ENCODE assay signal across 8 cellular contexts in the genomic region with DNA sequence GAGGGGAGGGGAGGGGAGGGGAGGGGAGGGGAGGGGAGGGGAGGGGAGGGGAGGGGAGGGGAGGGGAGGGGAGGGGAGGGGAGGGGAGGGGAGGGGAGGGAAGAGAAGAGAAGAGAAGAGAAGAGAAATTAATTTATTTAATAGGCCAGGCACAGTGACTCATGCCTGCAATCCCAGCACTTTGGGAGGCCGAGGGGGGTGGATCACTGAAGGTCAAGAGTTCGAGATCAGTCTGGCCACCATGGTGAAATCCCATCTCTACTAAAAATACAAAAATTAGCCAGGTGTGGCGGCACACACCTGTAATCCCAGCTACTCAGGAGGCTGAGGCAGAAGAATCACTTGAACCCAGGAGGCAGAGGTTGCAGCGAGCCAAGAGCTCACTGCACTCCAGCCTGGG.
DNase-seq lines count a peak whose midpoint lies in the region; ATAC-seq, FAIRE-seq and TF ChIP-seq lines count a peak whose summit lies in the region.
"Not testable (repeated sequence)": the region's sequence is repeated elsewhere in the genome, so short reads cannot be mapped to it uniquely, and the experiment has no call there.

No MANE protein-coding gene starts in this region.

- not testable (repeated sequence) for H3K27me3 Mint-ChIP-seq in CD14-positive monocyte (ENCODE audit: low read depth in 3 of 3); stimulated activated naive B cell treated with anti-CD40 and anti-IgM and Interleukin-4, amounts not matched to agents 10 μg/mL and 1 μg/mL and 100 μg/mL, for 72 hours

- 94% methylated on average over 4 of the region's 4 CpGs for WGBS in HepG2 (ENCODE audit: low lambda C conversion rate)
- WGBS in trophoblast cell (ENCODE audit: extremely low coverage, insufficient coverage, insufficient read length): no CpG with 5 or more reads among the region's 4 CpGs

- not testable (repeated sequence) for H2BK12ac ChIP-seq in trophoblast cell (ENCODE audit: low read length)

- TF ChIP-seq EP300 in HepG2 (IDR thresholded peaks at IDR 0.05; ENCODE audit: low read depth in 2 of 2, low read length in 2 of 2); HepG2 (CRISPR knock-in tag; IDR thresholded peaks at IDR 0.05; ENCODE audit: borderline replicate concordance): not testable (repeated sequence)

- not testable (repeated sequence) for TF ChIP-seq RAD21 in HepG2 (CRISPR knock-in tag; IDR thresholded peaks at IDR 0.05)

- H2BK5ac ChIP-seq in trophoblast cell (ENCODE audit: low read depth, low read length, poor library complexity): not testable (repeated sequence)

- peaks cover 41 to 58% of the 10 kb centered on the region in 2 donors for H3K36me3 Mint-ChIP-seq in CD14-positive monocyte
- peaks cover 41 to 60% of the 10 kb centered on the region in 2 donors for H3K36me3 Mint-ChIP-seq in stimulated activated naive B cell treated with anti-CD40 and anti-IgM and Interleukin-4, amounts not matched to agents 10 μg/mL and 1 μg/mL and 100 μg/mL, for 72 hours

- H3K79me1 ChIP-seq in trophoblast cell (ENCODE audit: low read length): not testable (repeated sequence)

- H3K79me2 ChIP-seq in HepG2 (ENCODE audit: insufficient read depth, low read length): peaks cover 44% of the 10 kb centered on the region
- not testable (repeated sequence) for H3K79me2 ChIP-seq in trophoblast cell (ENCODE audit: control insufficient read depth, insufficient read depth, low read length, poor library complexity)

- ATAC-seq in HepG2; stimulated activated naive B cell treated with anti-CD40 and anti-IgM and Interleukin-4, amounts not matched to agents 10 μg/mL and 1 μg/mL and 100 μg/mL, for 72 hours (replicated peaks): not testable (repeated sequence)

- H3K4me1 ChIP-seq in HepG2 (ENCODE audit: insufficient read depth, low read length): peaks cover 31% of the 10 kb centered on the region
- H3K4me1 ChIP-seq in trophoblast cell (ENCODE audit: control insufficient read depth in 1 of 2, insufficient read depth in 2 of 2, low read length in 2 of 2): not testable (repeated sequence)

- not testable (repeated sequence) for H3K27ac ChIP-seq in WERI-Rb-1; brain microvascular endothelial cell; HepG2 (ENCODE audit: extremely low read length, insufficient read depth, low read length); trophoblast cell (ENCODE audit: low read depth, low read length)

- not testable (repeated sequence) for H3K27me3 ChIP-seq in WERI-Rb-1 (ENCODE audit: insufficient read depth, low read depth, severe bottlenecking); brain microvascular endothelial cell (replicated peaks); HepG2 (ENCODE audit: control insufficient read depth in 1 of 2, insufficient read depth in 2 of 2, low read length in 2 of 2); trophoblast cell (ENCODE audit: insufficient read depth, low read length)

- H2BK120ac ChIP-seq in trophoblast cell (ENCODE audit: insufficient read depth, low read length, poor library complexity): not testable (repeated sequence)

- H3K4me3 Mint-ChIP-seq in CD14-positive monocyte; stimulated activated naive B cell treated with anti-CD40 and anti-IgM and Interleukin-4, amounts not matched to agents 10 μg/mL and 1 μg/mL and 100 μg/mL, for 72 hours: not testable (repeated sequence)

- BruUV-seq in HepG2 (replicated peaks; lab: Mats Ljungman, UMichigan): not testable (repeated sequence)

- H4K8ac ChIP-seq in trophoblast cell (ENCODE audit: low read depth, low read length): not testable (repeated sequence)

- not testable (repeated sequence) for H4K91ac ChIP-seq in trophoblast cell (ENCODE audit: low read depth, low read length)

- not testable (repeated sequence) for H3K4me3 ChIP-seq in WERI-Rb-1 (ENCODE audit: low read depth, low read length); brain microvascular endothelial cell (ENCODE audit: low read depth, low read length); HepG2 (replicated peaks in 1 of 3; ENCODE audit: insufficient read depth in 1 of 3, low read depth in 2 of 3, low read length in 3 of 3); trophoblast cell (ENCODE audit: low read depth, low read length)

- not testable (repeated sequence) for FAIRE-seq in HepG2 (lab: Jason Lieb, UNC)

- H4K20me1 ChIP-seq in HepG2 (ENCODE audit: insufficient read depth, low read length): peaks cover 76% of the 10 kb centered on the region

- H3K4me2 ChIP-seq in HepG2 (ENCODE audit: low read depth, low read length); trophoblast cell (ENCODE audit: low read length): not testable (repeated sequence)

- H2AK5ac ChIP-seq in trophoblast cell (ENCODE audit: low read length): not testable (repeated sequence)

- H3K23ac ChIP-seq in trophoblast cell (ENCODE audit: low read length): not testable (repeated sequence)

- H3K4ac ChIP-seq in trophoblast cell (ENCODE audit: low read depth, low read length): peak overlapping the region; percentile 46

- not testable (repeated sequence) for H4K12ac ChIP-seq in trophoblast cell (ENCODE audit: low read depth, low read length)

- DNase-seq in CD14-positive monocyte (ENCODE audit: low spot score); HepG2 (ENCODE audit: low spot score); trophoblast cell; stimulated activated naive B cell treated with anti-CD40 and anti-IgM and Interleukin-4, amounts not matched to agents 10 μg/mL and 1 μg/mL and 100 μg/mL, for 72 hours: not testable (repeated sequence)
- peak; percentile 37 for DNase-seq in EH (ENCODE audit: low read depth)
- peak; percentile 58 for DNase-seq in M059J (ENCODE audit: low read depth)
- peak; percentile 11 for DNase-seq in WERI-Rb-1
- peak; percentile 20 for DNase-seq in brain microvascular endothelial cell

- H3K9ac ChIP-seq in HepG2 (ENCODE audit: insufficient read depth, low read depth, low read length); trophoblast cell (ENCODE audit: low read length): not testable (repeated sequence)

- in situ Hi-C loops in brain microvascular endothelial cell (cut with HindIII; ENCODE audit: low pct_ligation_motif_present, low sequenced_read_pairs); HepG2 (cut with HindIII; ENCODE audit: extremely low pct_ligation_motif_present, low pct_unique_long_range_greater_than_20kb): not testable (repeated sequence)

- intact Hi-C loops in CD14-positive monocyte (cut with micrococcal nuclease); HepG2 (cut with micrococcal nuclease; ENCODE audit: unreplicated experiment): not testable (repeated sequence)

- POLR2A ChIA-PET in HepG2 (lab: Yijun Ruan, JAX): not testable (repeated sequence)

- not testable (repeated sequence) for H2AFZ ChIP-seq in HepG2 (ENCODE audit: low read length); trophoblast cell (ENCODE audit: insufficient read depth, low read length, poor library complexity)

- H3K36me3 ChIP-seq in WERI-Rb-1: peaks cover 83% of the 10 kb centered on the region
- peaks cover 22% of the 10 kb centered on the region for H3K36me3 ChIP-seq in brain microvascular endothelial cell (replicated peaks)
- H3K36me3 ChIP-seq in HepG2 (replicated peaks in 1 of 2; ENCODE audit: control insufficient read depth in 1 of 2, insufficient read depth in 2 of 2, low read length in 2 of 2): peaks cover 15 to 56% of the 10 kb centered on the region in 2 experiments
- H3K36me3 ChIP-seq in trophoblast cell (ENCODE audit: control insufficient read depth in 1 of 2, insufficient read depth in 2 of 2, low read length in 2 of 2): peaks cover 17 to 18% of the 10 kb centered on the region in 2 experiments

- not testable (repeated sequence) for H3K14ac ChIP-seq in trophoblast cell (ENCODE audit: low read length)

- peak overlapping the region in 6 of 7 donors; percentile 61 to 90 (median 81) for H3K27ac Mint-ChIP-seq in CD14-positive monocyte
- H3K27ac Mint-ChIP-seq in stimulated activated naive B cell treated with anti-CD40 and anti-IgM and Interleukin-4, amounts not matched to agents 10 μg/mL and 1 μg/mL and 100 μg/mL, for 72 hours: peak overlapping the region; percentile 51

- not testable (repeated sequence) for H3K18ac ChIP-seq in trophoblast cell (ENCODE audit: low read length)

- CTCF ChIA-PET in HepG2 (lab: Yijun Ruan, JAX; ENCODE audit: low intra/inter-chr PET ratio, low total read pairs): not testable (repeated sequence)

- not testable (repeated sequence) for H3K9me3 ChIP-seq in WERI-Rb-1 (ENCODE audit: severe bottlenecking); HepG2 (ENCODE audit: low read length); trophoblast cell (ENCODE audit: insufficient read depth, low read depth, low read length)

- not testable (repeated sequence) for H3K9me3 Mint-ChIP-seq in CD14-positive monocyte; stimulated activated naive B cell treated with anti-CD40 and anti-IgM and Interleukin-4, amounts not matched to agents 10 μg/mL and 1 μg/mL and 100 μg/mL, for 72 hours

- TF ChIP-seq POLR2A in HepG2 (IDR thresholded peaks at IDR 0.05; ENCODE audit: insufficient read depth in 1 of 2, low read depth in 2 of 2, low read length in 2 of 2): not testable (repeated sequence)

- TF ChIP-seq CTCF in CD14-positive monocyte (IDR thresholded peaks at IDR 0.05); WERI-Rb-1 (IDR thresholded peaks at IDR 0.05; ENCODE audit: low read depth, low read length); brain microvascular endothelial cell (IDR thresholded peaks at IDR 0.05; ENCODE audit: low read depth, low read length, missing control alignments); HepG2 (CRISPR knock-in tag; IDR thresholded peaks at IDR 0.05): not testable (repeated sequence)

- peaks cover 38% of the 10 kb centered on the region for H3K4me1 Mint-ChIP-seq in CD14-positive monocyte
- peaks cover 18 to 44% of the 10 kb centered on the region in 2 donors for H3K4me1 Mint-ChIP-seq in stimulated activated naive B cell treated with anti-CD40 and anti-IgM and Interleukin-4, amounts not matched to agents 10 μg/mL and 1 μg/mL and 100 μg/mL, for 72 hours

TF ChIP-seq in HepG2, 621 proteins besides CTCF, POLR2A, EP300 and RAD21:
- TF ChIP-seq HNRNPK (IDR thresholded peaks at IDR 0.05; ENCODE audit: low read depth, low read length, poor library complexity, severe bottlenecking): peak; percentile 87
